18 cellular contexts compared by ENCODE assay signal in genomic region chr9:107215381-107215780, GRCh38.
DNase-seq lines count a peak whose midpoint lies in the region; ATAC-seq and TF ChIP-seq lines count a peak whose summit lies in the region.
"Had no signal": no experiment of that assay in that cellular context is flagged by ENCODE, and none has a peak within 500 bp of the region (broad histone marks: within the 10 kb centered on the region; RNA-seq: fewer than 3 reads in every experiment).

No MANE protein-coding gene starts in this region.

- in situ Hi-C loops in astrocyte of the spinal cord (cut with HindIII; ENCODE audit: low sequenced_read_pairs), result no loop called here

- no peak overlapping the region for H3K23ac ChIP-seq in mesenchymal stem cell (ENCODE audit: low read length in 2 of 2)

- peak overlapping the region; percentile 73 for H2AK5ac ChIP-seq in mesenchymal stem cell (ENCODE audit: low read length, severe bottlenecking)

- H3K4ac ChIP-seq in mesenchymal stem cell (ENCODE audit: low read depth in 1 of 2, low read length in 2 of 2), result no peak overlapping the region

- H2BK120ac ChIP-seq in mesenchymal stem cell (ENCODE audit: low read depth, low read length), result no peak overlapping the region

- peak overlapping the region; percentile 21 for H3K27ac ChIP-seq in mesenchymal stem cell (ENCODE audit: low read length, poor library complexity, severe bottlenecking)
- H3K27ac ChIP-seq in esophagus muscularis mucosa (replicated peaks in 1 of 4), result no peak overlapping the region
- H3K27ac ChIP-seq: BLaER1, KMS-11 had no signal

- no peak overlapping the region for H2BK5ac ChIP-seq in mesenchymal stem cell (ENCODE audit: low read depth, low read length, poor library complexity, severe bottlenecking)

- no peak overlapping the region for H2BK15ac ChIP-seq in mesenchymal stem cell (ENCODE audit: low read depth, poor library complexity, severe bottlenecking)

- no peaks in the 10 kb centered on the region for H3K36me3 ChIP-seq in mesenchymal stem cell (ENCODE audit: control insufficient read depth in 1 of 2, insufficient read depth in 2 of 2, low read depth in 1 of 2, low read length in 2 of 2)
- no peaks in the 10 kb centered on the region for H3K36me3 ChIP-seq in esophagus muscularis mucosa
- H3K36me3 ChIP-seq: BLaER1 had no signal

- TF ChIP-seq POLR2A in esophagus muscularis mucosa (IDR thresholded peaks at IDR 0.05; ENCODE audit: low read depth), result no peak

- peaks cover 7% of the 10 kb centered on the region for H3K4me1 ChIP-seq in mesenchymal stem cell (ENCODE audit: control insufficient read depth, insufficient read depth, low read depth, low read length)
- H3K4me1 ChIP-seq in esophagus muscularis mucosa, result no peaks in the 10 kb centered on the region
- H3K4me1 ChIP-seq: BLaER1 had no signal

- no peaks in the 10 kb centered on the region for H3K27me3 ChIP-seq in mesenchymal stem cell (ENCODE audit: control insufficient read depth in 1 of 2, insufficient read depth in 1 of 2, low read length in 2 of 2)
- no peaks in the 10 kb centered on the region for H3K27me3 ChIP-seq in esophagus muscularis mucosa
- H3K27me3 ChIP-seq: BLaER1 had no signal

- WGBS in mesenchymal stem cell, result 59% methylated on average over 2 of the region's 2 CpGs
- 100% methylated on average over 2 of the region's 2 CpGs for WGBS in esophagus muscularis mucosa

- no peak for TF ChIP-seq CTCF in astrocyte of the spinal cord (IDR thresholded peaks at IDR 0.05; ENCODE audit: low read depth, low read length)
- TF ChIP-seq CTCF in esophagus muscularis mucosa (IDR thresholded peaks at IDR 0.05), result no peak

- H4K91ac ChIP-seq in mesenchymal stem cell (ENCODE audit: low read length), result no peak overlapping the region

- peak overlapping the region in 1 of 2 experiments; percentile 3 for H3K18ac ChIP-seq in mesenchymal stem cell (ENCODE audit: low read depth in 1 of 2, low read length in 2 of 2)

- H2AFZ ChIP-seq in mesenchymal stem cell (ENCODE audit: low read depth, low read length), result no peak overlapping the region

- TF ChIP-seq EP300 in esophagus muscularis mucosa (IDR thresholded peaks at IDR 0.05), result no peak

- no peak overlapping the region for H3K4me2 ChIP-seq in mesenchymal stem cell (ENCODE audit: low read length, poor library complexity, severe bottlenecking)
- H3K4me2 ChIP-seq: BLaER1, KMS-11 had no signal

- intact Hi-C loops in esophagus muscularis mucosa (cut with DNase I), result no loop called here

- no peak overlapping the region for H3K14ac ChIP-seq in mesenchymal stem cell (ENCODE audit: low read length in 2 of 2)

- H4K8ac ChIP-seq in mesenchymal stem cell (ENCODE audit: low read length), result no peak overlapping the region

- no peak overlapping the region for H2BK12ac ChIP-seq in mesenchymal stem cell (ENCODE audit: low read length in 2 of 2)

- H3K9ac ChIP-seq in mesenchymal stem cell (ENCODE audit: low read length), result no peak overlapping the region
- H3K9ac ChIP-seq: BLaER1, KMS-11 had no signal

- DNase-seq in ELR (ENCODE audit: low read depth), result peak; percentile 61
- peak; percentile 81 for DNase-seq in M059J (ENCODE audit: low read depth)
- DNase-seq in astrocyte of the spinal cord (ENCODE audit: low read depth, low spot score), result peak; percentile 70
- peak; percentile 50 for DNase-seq in mesenchymal stem cell
- DNase-seq in esophagus muscularis mucosa (ENCODE audit: extremely low spot score), result no peak
- DNase-seq in NCI-H1436 treated with DMSO at 0.1 percent for 48 hours (lab: John Stamatoyannopoulos, UW), result no peak
- DNase-seq in T1000 (lab: John Stamatoyannopoulos, UW), result no peak
- DNase-seq: activated CD4-positive, alpha-beta T cell treated with anti-CD3 and anti-CD28 coated beads, Interleukin-2, amount 50 U/mL, for 48 hours; aorta; DMS79; glutamatergic neuron; left cardiac atrium; NCI-H1930; NCI-H82; SHP77 had no signal

- ATAC-seq in GM21381 (IDR thresholded peaks at IDR 0.05; ENCODE audit: unreplicated experiment), result no peak
- ATAC-seq: left cardiac atrium had no signal

- H3K4me3 ChIP-seq in astrocyte of the spinal cord (ENCODE audit: low read depth, low read length) (no peak overlapping the region), mesenchymal stem cell (ENCODE audit: insufficient read depth in 1 of 2, low read depth in 1 of 2, low read length in 2 of 2) (no peak overlapping the region), esophagus muscularis mucosa (no peak overlapping the region)
- H3K4me3 ChIP-seq: BLaER1 had no signal

- H3K9me3 ChIP-seq in mesenchymal stem cell (ENCODE audit: control insufficient read depth, low read length) (no peaks in the 10 kb centered on the region), esophagus muscularis mucosa (no peaks in the 10 kb centered on the region)
- H3K9me3 ChIP-seq: BLaER1 had no signal

- H3K79me1 ChIP-seq in mesenchymal stem cell (replicated peaks; ENCODE audit: low read length, poor library complexity, severe bottlenecking), result no peaks in the 10 kb centered on the region

Comparison
In these comparisons a context has a peak if more than half of its experiments do, and no peak if none do; other contexts are left out.
1. DNase-seq: peak in ELR (single experiment), M059J (single experiment), astrocyte of the spinal cord (single experiment) and mesenchymal stem cell (single experiment); none in esophagus muscularis mucosa (single experiment), NCI-H1436 treated with DMSO at 0.1 percent for 48 hours (single experiment) and T1000 (single experiment).